ENCODE assay signal across 9 cellular contexts in genomic region chr17:66676421-66676820, GRCh38.
DNase-seq lines count a peak whose midpoint lies in the region; ATAC-seq and TF ChIP-seq lines count a peak whose summit lies in the region.
"Had no signal": no experiment of that assay in that cellular context is flagged by ENCODE, and none has a peak within 500 bp of the region (broad histone marks: within the 10 kb centered on the region; RNA-seq: fewer than 3 reads in every experiment).

No MANE protein-coding gene starts in this region.

- H3K4me2 ChIP-seq in GM23248 (ENCODE audit: unreplicated experiment) (no peak overlapping the region), skeletal muscle satellite cell (ENCODE audit: low read length) (peak overlapping the region; percentile 75)

- no peak for TF ChIP-seq EP300 in ovary (IDR thresholded peaks at IDR 0.05)

- no peak overlapping the region for H2AFZ ChIP-seq in GM23248

- H3K79me2 ChIP-seq in GM23248 (ENCODE audit: insufficient read depth): no peaks in the 10 kb centered on the region

- H4K20me1 ChIP-seq in GM23248 (ENCODE audit: insufficient read depth): peaks cover 9% of the 10 kb centered on the region

- H3K4me1 ChIP-seq in GM23248 (ENCODE audit: insufficient read depth) (peaks cover 8% of the 10 kb centered on the region), skeletal muscle satellite cell (ENCODE audit: control insufficient read depth, insufficient read depth, low read length) (peaks cover 32% of the 10 kb centered on the region), ovary (ENCODE audit: insufficient read depth) (peaks cover 6% of the 10 kb centered on the region)

- no peak for TF ChIP-seq CTCF in ovary (IDR thresholded peaks at IDR 0.05)

- DNase-seq in GM23248 (peak; percentile 36), NCI-H2227 treated with DMSO at 0.1 percent for 48 hours (lab: John Stamatoyannopoulos, UW) (peak; percentile 1), ovary (no peak), amygdala (lab: John Stamatoyannopoulos, UW) (no peak), CD1c-positive myeloid dendritic cell (ENCODE audit: extremely low spot score) (no peak)
- DNase-seq: activated naive CD4-positive, alpha-beta T cell treated with anti-CD3 and anti-CD28 coated beads, Interleukin-2, amount 50 U/mL, for 16 hours; NCI-H187 treated with DMSO at 0.1 percent for 48 hours had no signal

- H3K27ac ChIP-seq in GM23248 (no peak overlapping the region), ovary (no peak overlapping the region)

- no peak overlapping the region for H3K4me3 ChIP-seq in GM23248
- H3K4me3 ChIP-seq in skeletal muscle satellite cell (ENCODE audit: low read length): peak overlapping the region; percentile 31
- H3K4me3 ChIP-seq in ovary: no peak overlapping the region

- intact Hi-C loops in ovary (cut with DNase I): loop anchor here in 1 of 4 donors (5.0 kb wide), 1 partner anchor 424 kb away; no protein-coding TSS in a partner anchor

- H3K9ac ChIP-seq in GM23248: no peak overlapping the region
- peak overlapping the region; percentile 64 for H3K9ac ChIP-seq in skeletal muscle satellite cell (ENCODE audit: low read depth, low read length)

- H3K36me3 ChIP-seq in GM23248 (ENCODE audit: low read depth) (no peaks in the 10 kb centered on the region), skeletal muscle satellite cell (ENCODE audit: insufficient read depth, low read length) (no peaks in the 10 kb centered on the region), ovary (no peaks in the 10 kb centered on the region)

- WGBS in GM23248 (ENCODE audit: low coverage in 1 of 2, low lambda C conversion rate in 2 of 2, missing lambda C conversion rate in 2 of 2), 2 experiments: 84 to 85% methylated on average over 11 of the region's 11 CpGs
- WGBS in ovary, 3 donors: 77 to 80% (median 78%) methylated on average over 11 of the region's 11 CpGs

- ATAC-seq in esophagus mucosa: peak; percentile 95

- H3K27me3 ChIP-seq in GM23248 (replicated peaks; ENCODE audit: insufficient read depth) (no peaks in the 10 kb centered on the region), skeletal muscle satellite cell (ENCODE audit: control insufficient read depth, insufficient read depth, low read length) (no peaks in the 10 kb centered on the region), ovary (no peaks in the 10 kb centered on the region)

- H3K9me3 ChIP-seq in GM23248 (ENCODE audit: low read depth): no peaks in the 10 kb centered on the region
- H3K9me3 ChIP-seq in skeletal muscle satellite cell (replicated peaks; ENCODE audit: low read length): no peaks in the 10 kb centered on the region
- no peaks in the 10 kb centered on the region for H3K9me3 ChIP-seq in ovary

- no peak for TF ChIP-seq POLR2A in ovary (IDR thresholded peaks at IDR 0.05)

- H3K9me2 ChIP-seq in GM23248 (ENCODE audit: insufficient read depth): no peaks in the 10 kb centered on the region

- in situ Hi-C loops in GM23248 (cut with MboI): loop anchor here (25.0 kb wide), 2 partner anchors 214 to 1414 kb away; no protein-coding TSS in a partner anchor

- H3F3A ChIP-seq in GM23248 (ENCODE audit: insufficient read depth): peaks cover 53% of the 10 kb centered on the region

Comparison
In these comparisons a context has a peak if more than half of its experiments do, and no peak if none do; other contexts are left out.
1. DNase-seq: peak in GM23248 (single experiment) and NCI-H2227 treated with DMSO at 0.1 percent for 48 hours (single experiment); none in ovary (0 of 5), amygdala (0 of 56) and CD1c-positive myeloid dendritic cell (single experiment).